ENCODE assay signal across 8 cellular contexts in genomic region chr16:31873556-31874353, GRCh38. TPM values are rescaled to one million over a fixed set of nuclear protein-coding genes. Genes with fewer than 3 reads are reported as not detected.
DNase-seq lines count a peak whose midpoint lies in the region; ATAC-seq and TF ChIP-seq lines count a peak whose summit lies in the region.

ZNF267 (plus strand) TSS chr16:31873807; CDS start chr16:31873967, 160 bp downstream.

- WGBS in stomach, 5 donors = 0 to 1% (median 0%) methylated on average over 30 to 57 of the region's 57 CpGs

- H3K9me3 ChIP-seq in RWPE2 (ENCODE audit: severe bottlenecking) (no peaks in the 10 kb centered on the region), neural cell (ENCODE audit: low read length) (no peaks in the 10 kb centered on the region), stomach (no peaks in the 10 kb centered on the region)

- TF ChIP-seq POLR2A in stomach (IDR thresholded peaks at IDR 0.05) = peak in 1 of 4 donors; percentile 66

- ATAC-seq in GM21825 (IDR thresholded peaks at IDR 0.05; ENCODE audit: unreplicated experiment) = peak; percentile 43
- peak; percentile 75 for ATAC-seq in RWPE2 (ENCODE audit: low read depth)

- peaks cover 22% of the 10 kb centered on the region for H3K79me2 ChIP-seq in neural cell (replicated peaks; ENCODE audit: insufficient read depth, low read length)

- H3K36me3 ChIP-seq in RWPE2 (ENCODE audit: low read depth) (peaks cover 30% of the 10 kb centered on the region), neural cell (ENCODE audit: insufficient read depth, low read length) (no peaks in the 10 kb centered on the region), stomach (peaks cover 0 to 5% (median 2%) of the 10 kb centered on the region in 4 donors)

- H3K27me3 ChIP-seq in RWPE2 (ENCODE audit: insufficient read depth, poor library complexity, severe bottlenecking) (no peaks in the 10 kb centered on the region), neural cell (ENCODE audit: insufficient read depth, low read depth, low read length) (no peaks in the 10 kb centered on the region), stomach (no peaks in the 10 kb centered on the region)

- H3K27ac ChIP-seq in RWPE2 (ENCODE audit: poor library complexity, severe bottlenecking) (peak within 1 kb of the TSS; percentile 64), neural cell (ENCODE audit: low read length) (peak within 1 kb of the TSS; percentile 77), stomach (peak within 1 kb of the TSS; percentile 87 to 94 (median 94))

- peak within 1 kb of the TSS; percentile 94 for H3K4me3 ChIP-seq in RWPE2 (ENCODE audit: severe bottlenecking)
- peak within 1 kb of the TSS; percentile 96 for H3K4me3 ChIP-seq in fibroblast of the aortic adventitia (ENCODE audit: low read depth, low read length)
- peak within 1 kb of the TSS; percentile 88 for H3K4me3 ChIP-seq in neural cell (ENCODE audit: low read length)
- H3K4me3 ChIP-seq in stomach = peak within 1 kb of the TSS; percentile 64 to 99 (median 92)

- peaks cover 23% of the 10 kb centered on the region for H3K4me1 ChIP-seq in RWPE2 (ENCODE audit: insufficient read depth, poor library complexity, severe bottlenecking)
- H3K4me1 ChIP-seq in stomach = peaks cover 36 to 55% (median 52%) of the 10 kb centered on the region in 4 donors

- TF ChIP-seq RAD21 in neural cell (conservative IDR thresholded peaks at IDR 0.05) = no peak

- intact Hi-C loops in stomach (cut with DNase I; ENCODE audit: low total_unique reads) = no loop called here

- DNase-seq in DMS79 treated with DMSO at 0.1 percent for 48 hours (lab: John Stamatoyannopoulos, UW) (peak; percentile 86), LHCN-M2 (ENCODE audit: low read depth) (peak; percentile 90), RWPE2 (ENCODE audit: low spot score) (peak; percentile 91), fibroblast of the aortic adventitia (ENCODE audit: low read depth) (peak; percentile 91), stomach (peak; percentile 97)
- DNase-seq in activated effector memory CD4-positive, alpha-beta T cell treated with Interleukin-2 at 50 U/mL for 16 hours = peak; percentile 88

- H3K4me2 ChIP-seq in neural cell (ENCODE audit: low read length) = peak within 1 kb of the TSS; percentile 49

- no peaks in the 10 kb centered on the region for H3F3A ChIP-seq in neural cell (ENCODE audit: insufficient read depth, low read length, poor library complexity, severe bottlenecking)

- TF ChIP-seq EP300 in neural cell (conservative IDR thresholded peaks at IDR 0.05; ENCODE audit: poor library complexity, severe bottlenecking) = no peak
- TF ChIP-seq EP300 in stomach (IDR thresholded peaks at IDR 0.05) = no peak

- no peak for TF ChIP-seq CTCF in RWPE2 (IDR thresholded peaks at IDR 0.05; ENCODE audit: poor library complexity, severe bottlenecking)
- no peak for TF ChIP-seq CTCF in fibroblast of the aortic adventitia (IDR thresholded peaks at IDR 0.05; ENCODE audit: insufficient read depth, low read length)
- no peak for TF ChIP-seq CTCF in neural cell (IDR thresholded peaks at IDR 0.05; ENCODE audit: poor library complexity, severe bottlenecking)
- no peak for TF ChIP-seq CTCF in stomach (IDR thresholded peaks at IDR 0.05)

- peak within 1 kb of the TSS; percentile 84 for H3K9ac ChIP-seq in neural cell (ENCODE audit: low read length)

- H4K20me1 ChIP-seq in neural cell (ENCODE audit: insufficient read depth) = no peaks in the 10 kb centered on the region

- H2AFZ ChIP-seq in neural cell (ENCODE audit: low read depth, low read length) = peak within 1 kb of the TSS; percentile 77

- no peaks in the 10 kb centered on the region for H3K9me2 ChIP-seq in neural cell (ENCODE audit: insufficient read depth, low read length)

TF ChIP-seq in neural cell, 6 proteins besides CTCF, POLR2A, EP300 and RAD21:
- peak; percentile 83 for TF ChIP-seq POLR2AphosphoS5 (IDR thresholded peaks at IDR 0.05)
- peak; percentile 80 for TF ChIP-seq TAF1 (IDR thresholded peaks at IDR 0.05; ENCODE audit: low read depth)
- no peak for TF ChIP-seq EZH2 (IDR thresholded peaks at IDR 0.05; ENCODE audit: borderline replicate concordance, insufficient read depth, low read length, poor library complexity, severe bottlenecking)
- TF ChIP-seq REST (IDR thresholded peaks at IDR 0.05; ENCODE audit: borderline replicate concordance) = peak; percentile 77
- TF ChIP-seq MXI1 (conservative IDR thresholded peaks at IDR 0.05; ENCODE audit: poor library complexity, severe bottlenecking) = peak; percentile 73
- no peak for TF ChIP-seq SMC3 (conservative IDR thresholded peaks at IDR 0.05; ENCODE audit: poor library complexity)

RNA-seq across cellular contexts. Expression of gene ZNF267, which starts in this region (rescaled TPM):
- 15.7 and 18.4 TPM in 2 replicates for total RNA-seq in LHCN-M2 (2014; rRNA removed)
- polyA plus RNA-seq in LHCN-M2 (2012) = 3.0 TPM
- total RNA-seq in fibroblast of the aortic adventitia (ENCODE audit: low replicate concordance) = 13.6 and 17.7 TPM in 2 replicates
- 4.8 and 7.0 TPM in 2 replicates for polyA plus RNA-seq in neural cell
- polyA minus RNA-seq in neural cell = 21.4 and 22.6 TPM in 2 replicates
- total RNA-seq in stomach = 10 to 100 TPM; 11.1 to 30.3 (median 24.9) TPM
- polyA plus RNA-seq in stomach = 1 to 10 TPM; 3.5 to 8.6 (median 3.7) TPM

Comparison
In these comparisons a context has a peak if more than half of its experiments do, and no peak if none do; other contexts are left out.
1. Peak in every context shown above with its lines: DNase-seq, ATAC-seq, H3K4me3 ChIP-seq and H3K27ac ChIP-seq.